12 cellular contexts compared by ENCODE assay signal in genomic region chr1:152486400-152487006, GRCh38. TPM values are rescaled to one million over a fixed set of nuclear protein-coding genes. Genes with fewer than 3 reads are reported as not detected.
DNase-seq lines count a peak whose midpoint lies in the region; ATAC-seq, FAIRE-seq and TF ChIP-seq lines count a peak whose summit lies in the region.
"Had no signal": no experiment of that assay in that cellular context is flagged by ENCODE, and none has a peak within 500 bp of the region (broad histone marks: within the 10 kb centered on the region; RNA-seq: fewer than 3 reads in every experiment).

No MANE protein-coding gene starts in this region.

- in situ Hi-C loops in GM12878 (cut with MboI) = no loop called here

- SMC1A ChIA-PET in GM12878 (lab: Charles Lee; ENCODE audit: uncharacterized antibody, unreplicated experiment) = no interaction called here

- CTCF ChIA-PET in HEK293T (lab: Yijun Ruan, JAX) (interaction anchor here (0.8 kb wide), 1 partner anchor 11 kb away, joined by 4 read pairs; no protein-coding TSS in a partner anchor), GM12878 (lab: Yijun Ruan, JAX) (interaction anchor here (0.7 to 2.4 kb wide), 5 partner anchors 8 to 46 kb away, joined by 3 to 10 read pairs (median 3); no protein-coding TSS in a partner anchor)
- CTCF ChIA-PET in activated CD4-positive, alpha-beta memory T cell treated with anti-CD3 and anti-CD28 coated beads, Interleukin-2, amount 10 ng/mL, durations not matched to agents 7 days and 5 days (lab: Charles Lee) = interaction anchor here (0.9 to 2.2 kb wide), 2 partner anchors 13 to 27 kb away, joined by 3 to 8 read pairs; no protein-coding TSS in a partner anchor

- H3K79me2 ChIP-seq in GM12878 (ENCODE audit: control insufficient read depth, insufficient read depth, low read length) = no peaks in the 10 kb centered on the region

- no peaks in the 10 kb centered on the region for H3K9me3 ChIP-seq in GM12878 (replicated peaks; ENCODE audit: control insufficient read depth, insufficient read depth, low read length)
- H3K9me3 ChIP-seq: BLaER1 had no signal

- POLR2A ChIA-PET in HEK293T (lab: Yijun Ruan, JAX) (no interaction called here), GM12878 (lab: Charles Lee) (no interaction called here)
- POLR2A ChIA-PET in activated CD4-positive, alpha-beta memory T cell treated with anti-CD3 and anti-CD28 coated beads, Interleukin-2, amount 10 ng/mL, durations not matched to agents 7 days and 5 days (lab: Charles Lee) = no interaction called here

- no peak overlapping the region for H3K27ac ChIP-seq in GM12878 (ENCODE audit: control insufficient read depth, insufficient read depth)
- H3K27ac ChIP-seq: BLaER1 had no signal

- H3K9ac ChIP-seq in GM12878 (ENCODE audit: control insufficient read depth, insufficient read depth, low read length) = no peak overlapping the region
- H3K9ac ChIP-seq: BLaER1 had no signal

- no peaks in the 10 kb centered on the region for H3K9me3 Mint-ChIP-seq in activated CD4-positive, alpha-beta memory T cell treated with anti-CD3 and anti-CD28 coated beads, Interleukin-2, amount 10 ng/mL, durations not matched to agents 7 days and 5 days

- peak; percentile 12 for DNase-seq in SKM-1 treated with dmso at 0.1 percent for 144 hours (lab: John Stamatoyannopoulos, UW; ENCODE audit: unreplicated experiment)
- DNase-seq in SKM-1 (lab: John Stamatoyannopoulos, UW; ENCODE audit: unreplicated experiment) = no peak
- peak; percentile 35 for DNase-seq in HEK293T (ENCODE audit: extremely low spot score)
- no peak for DNase-seq in GM12878 (ENCODE audit: low read depth, low spot score)
- DNase-seq in lung microvascular endothelial cell (ENCODE audit: low read depth in 2 of 2) = peak; percentile 2 to 17
- no peak for DNase-seq in AG08395 (ENCODE audit: low spot score)
- no peak for DNase-seq in stimulated activated naive CD4-positive, alpha-beta T cell treated with Interleukin-2 at 50 U/mL for 16 hours (lab: John Stamatoyannopoulos, UW)
- DNase-seq in activated CD4-positive, alpha-beta memory T cell treated with anti-CD3 and anti-CD28 coated beads, Interleukin-2, amount 10 ng/mL, durations not matched to agents 7 days and 5 days = no peak
- DNase-seq: H7, NCI-H446 treated with DMSO at 0.1 percent for 48 hours had no signal

- no peaks in the 10 kb centered on the region for H3K4me1 Mint-ChIP-seq in activated CD4-positive, alpha-beta memory T cell treated with anti-CD3 and anti-CD28 coated beads, Interleukin-2, amount 10 ng/mL, durations not matched to agents 7 days and 5 days

- H3K4me3 Mint-ChIP-seq in activated CD4-positive, alpha-beta memory T cell treated with anti-CD3 and anti-CD28 coated beads, Interleukin-2, amount 10 ng/mL, durations not matched to agents 7 days and 5 days = no peak overlapping the region
- H3K4me3 Mint-ChIP-seq: memory B cell had no signal

- H3K4me2 ChIP-seq in GM12878 (ENCODE audit: control insufficient read depth, insufficient read depth) = no peak overlapping the region
- H3K4me2 ChIP-seq: BLaER1 had no signal

- intact Hi-C loops in GM12878 (cut with micrococcal nuclease; ENCODE audit: unreplicated experiment) = loop anchor here (10.0 kb wide), 1 partner anchor 738 kb away; no protein-coding TSS in a partner anchor

- WGBS in GM12878 (ENCODE audit: insufficient coverage, insufficient replicate concordance, low lambda C conversion rate, missing lambda C conversion rate) = 54% methylated on average over 3 of the region's 3 CpGs

- H3K4me1 ChIP-seq in GM12878 (ENCODE audit: control insufficient read depth, insufficient read depth, low read length) = no peaks in the 10 kb centered on the region

- no peak for TF ChIP-seq POLR2A in GM12878 (IDR thresholded peaks at IDR 0.05; ENCODE audit: low read depth, low read length)

- no peak overlapping the region for H3K27ac Mint-ChIP-seq in activated CD4-positive, alpha-beta memory T cell treated with anti-CD3 and anti-CD28 coated beads, Interleukin-2, amount 10 ng/mL, durations not matched to agents 7 days and 5 days
- H3K27ac Mint-ChIP-seq: memory B cell had no signal

- FAIRE-seq in GM12878 (lab: Jason Lieb, UNC) = no peak

- no peaks in the 10 kb centered on the region for H4K20me1 ChIP-seq in GM12878 (ENCODE audit: control insufficient read depth, insufficient read depth)
- H4K20me1 ChIP-seq: BLaER1 had no signal

- H3K36me3 ChIP-seq in GM12878 (ENCODE audit: control insufficient read depth in 2 of 2, insufficient read depth in 2 of 2, low read length in 1 of 2) = no peaks in the 10 kb centered on the region
- H3K36me3 ChIP-seq: BLaER1 had no signal

- no peak overlapping the region for H2AFZ ChIP-seq in GM12878 (ENCODE audit: control insufficient read depth, low read depth, low read length)

- H3K4me3 ChIP-seq in GM12878 = no peak overlapping the region
- H3K4me3 ChIP-seq: BLaER1 had no signal

- no peaks in the 10 kb centered on the region for H3K27me3 ChIP-seq in GM12878 (replicated peaks in 1 of 2; ENCODE audit: control insufficient read depth in 2 of 2, insufficient read depth in 2 of 2, low read length in 1 of 2)
- H3K27me3 ChIP-seq: BLaER1 had no signal

- ATAC-seq in GM12878 = peak; percentile 51

- peak; percentile 42 to 56 (median 44); a peak in 4 of 6 replicates for TF ChIP-seq CTCF in GM12878 (IDR thresholded peaks at IDR 0.05 in 2 of 3, conservative IDR thresholded peaks at IDR 0.05 in 1 of 3; ENCODE audit: control insufficient read depth in 2 of 3, extremely low read depth in 1 of 3, insufficient read depth in 1 of 3, low read depth in 3 of 3, low read length in 3 of 3)

- TF ChIP-seq RAD21 in GM12878 (IDR thresholded peaks at IDR 0.05; ENCODE audit: insufficient read depth, low read depth, low read length) = peak; percentile 44

- BruUV-seq in GM12878 (replicated peaks; lab: Mats Ljungman, UMichigan) = no TSS peak

- H3K36me3 Mint-ChIP-seq in activated CD4-positive, alpha-beta memory T cell treated with anti-CD3 and anti-CD28 coated beads, Interleukin-2, amount 10 ng/mL, durations not matched to agents 7 days and 5 days (ENCODE audit: low read depth) = no peaks in the 10 kb centered on the region
- H3K36me3 Mint-ChIP-seq: memory B cell had no signal

- peaks cover 5% of the 10 kb centered on the region for H3K27me3 Mint-ChIP-seq in activated CD4-positive, alpha-beta memory T cell treated with anti-CD3 and anti-CD28 coated beads, Interleukin-2, amount 10 ng/mL, durations not matched to agents 7 days and 5 days

- TF ChIP-seq EP300 in GM12878 (IDR thresholded peaks at IDR 0.05; ENCODE audit: borderline replicate concordance in 1 of 2, control insufficient read depth in 1 of 2, low read depth in 2 of 2, low read length in 2 of 2) = no peak

- RAD21 ChIA-PET in GM12878 (lab: Charles Lee; ENCODE audit: unreplicated experiment) = no interaction called here

TF ChIP-seq in HEK293T, 16 proteins besides CTCF, POLR2A, EP300 and RAD21:
- TF ChIP-seq ARNT (IDR thresholded peaks at IDR 0.05) (no peak), HDGF (IDR thresholded peaks at IDR 0.05; ENCODE audit: borderline replicate concordance) (no peak), ELF4 (IDR thresholded peaks at IDR 0.05) (no peak), FOXM1 (IDR thresholded peaks at IDR 0.05; ENCODE audit: borderline replicate concordance) (no peak), SP1 (IDR thresholded peaks at IDR 0.05) (no peak)

TF ChIP-seq in GM12878, 131 proteins besides CTCF, POLR2A, EP300 and RAD21 (continues in another document):
- TF ChIP-seq JUND (IDR thresholded peaks at IDR 0.05; ENCODE audit: low read depth, low read length) (no peak), SPI1 (IDR thresholded peaks at IDR 0.05; ENCODE audit: borderline replicate concordance, insufficient read depth, low read depth, low read length) (no peak), ASH2L (IDR thresholded peaks at IDR 0.05; ENCODE audit: borderline replicate concordance, low read depth) (no peak)

RNA-seq across cellular contexts. Expression of gene LCE5A, which starts 24.1 kb away (rescaled TPM):
- total RNA-seq in GM12878 (2013; cell fraction: nucleolus; rRNA removed) = not detected in 2 replicates
- total RNA-seq in GM12878 (2014; rRNA removed) (not detected in 2 replicates), GM12878 (2014; rRNA removed; fragmentation: Illumina TruSeq; extraction: Trizol) (not detected in 2 replicates), GM12878 (2021) (not detected in 2 replicates), lung microvascular endothelial cell (not detected in 2 replicates)
- polyA plus RNA-seq in GM12878 (2011; ENCODE audit: low read depth) = not detected
- polyA plus RNA-seq in GM12878 (2011; rRNA removed) (not detected in 2 replicates), GM12878 (2014; fragmentation: Illumina TruSeq; extraction: Trizol) (not detected in 2 replicates), GM12878 (2014; fragmentation: Nextera tagmentation; extraction: Ambion mirVana) (not detected), GM12878 (2014; rRNA removed) (not detected in 2 replicates), GM12878 (2016; fragmentation: Nextera tagmentation; extraction: Ambion mirVana) (not detected)
- not detected in 2 replicates for polyA plus RNA-seq in GM12878 (2011; cell fraction: cytosol; rRNA removed)
- polyA plus RNA-seq in GM12878 (2011; cell fraction: nucleus; rRNA removed) = not detected in 2 replicates
- polyA plus RNA-seq in GM12878 (2012) = not detected in 2 replicates
- not detected in 2 replicates for polyA minus RNA-seq in GM12878 (2011; rRNA and poly(A)+ RNA removed)
- polyA minus RNA-seq in GM12878 (2011; cell fraction: cytosol; rRNA and poly(A)+ RNA removed) = not detected in 2 replicates
- not detected in 2 replicates for polyA minus RNA-seq in GM12878 (2011; cell fraction: nucleus; rRNA and poly(A)+ RNA removed)
- total RNA-seq in activated CD4-positive, alpha-beta memory T cell treated with anti-CD3 and anti-CD28 coated beads, Interleukin-2, amount 10 ng/mL, durations not matched to agents 7 days and 5 days = not detected
- total RNA-seq: H7 had no signal

RNA-seq across cellular contexts. Expression of gene CRCT1, which starts 27.8 kb away (rescaled TPM):
- total RNA-seq in GM12878 (2013; cell fraction: nucleolus; rRNA removed) = not detected in 2 replicates
- total RNA-seq in GM12878 (2014; rRNA removed) = not detected in 2 replicates
- not detected in 2 replicates for total RNA-seq in GM12878 (2014; rRNA removed; fragmentation: Illumina TruSeq; extraction: Trizol)
- not detected in 2 replicates for total RNA-seq in GM12878 (2021)
- polyA plus RNA-seq in GM12878 (2011; ENCODE audit: low read depth) = not detected
- not detected in 2 replicates for polyA plus RNA-seq in GM12878 (2011; rRNA removed)
- not detected in 2 replicates for polyA plus RNA-seq in GM12878 (2011; cell fraction: cytosol; rRNA removed)
- not detected in 2 replicates for polyA plus RNA-seq in GM12878 (2011; cell fraction: nucleus; rRNA removed)
- not detected in 2 replicates for polyA plus RNA-seq in GM12878 (2012)
- polyA plus RNA-seq in GM12878 (2014; fragmentation: Illumina TruSeq; extraction: Trizol) = not detected in 2 replicates
- not detected for polyA plus RNA-seq in GM12878 (2014; fragmentation: Nextera tagmentation; extraction: Ambion mirVana)
- not detected in 2 replicates for polyA plus RNA-seq in GM12878 (2014; rRNA removed)
- polyA plus RNA-seq in GM12878 (2016; fragmentation: Nextera tagmentation; extraction: Ambion mirVana) = not detected
- not detected in 2 replicates for polyA minus RNA-seq in GM12878 (2011; rRNA and poly(A)+ RNA removed)
- polyA minus RNA-seq in GM12878 (2011; cell fraction: cytosol; rRNA and poly(A)+ RNA removed) = not detected in 2 replicates
- polyA minus RNA-seq in GM12878 (2011; cell fraction: nucleus; rRNA and poly(A)+ RNA removed) = not detected in 2 replicates
- not detected in 2 replicates for total RNA-seq in lung microvascular endothelial cell
- total RNA-seq in activated CD4-positive, alpha-beta memory T cell treated with anti-CD3 and anti-CD28 coated beads, Interleukin-2, amount 10 ng/mL, durations not matched to agents 7 days and 5 days = not detected
- total RNA-seq: H7 had no signal

Comparison
In these comparisons a context has a peak if more than half of its experiments do, and no peak if none do; other contexts are left out.
1. DNase-seq: peak in SKM-1 treated with dmso at 0.1 percent for 144 hours (single experiment), HEK293T (single experiment) and lung microvascular endothelial cell (2 of 2); none in SKM-1 (single experiment), GM12878 (single experiment), AG08395 (single experiment), stimulated activated naive CD4-positive, alpha-beta T cell treated with Interleukin-2 at 50 U/mL for 16 hours (single experiment) and activated CD4-positive, alpha-beta memory T cell treated with anti-CD3 and anti-CD28 coated beads, Interleukin-2, amount 10 ng/mL, durations not matched to agents 7 days and 5 days (single experiment).